1 cellular context compared by ENCODE assay signal in the genomic region with DNA sequence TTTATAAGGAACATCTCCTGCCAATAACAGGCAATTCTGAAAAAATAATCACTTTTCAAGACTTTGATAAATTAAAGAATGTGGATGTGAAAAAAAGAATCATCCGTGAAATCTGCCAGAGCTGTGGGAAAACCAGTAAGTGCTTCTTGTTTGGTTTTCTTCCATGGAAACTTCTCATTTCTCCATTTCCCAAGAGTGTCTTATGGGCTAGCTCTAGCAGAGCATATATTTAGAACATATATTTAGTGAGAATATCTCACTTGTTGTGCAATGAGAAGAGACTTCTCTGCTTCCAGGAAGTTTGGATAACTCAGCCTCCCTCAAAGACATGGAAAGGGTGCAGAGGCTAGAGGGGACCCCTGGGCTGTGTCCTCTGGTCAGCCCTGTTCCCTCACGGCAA.
TF ChIP-seq lines count a peak whose summit lies in the region.

No MANE protein-coding gene starts in this region.

TF ChIP-seq in GM23338, 12 proteins besides CTCF, POLR2A, EP300 and RAD21 (continued from another document):
- TF ChIP-seq, protein P1, sequence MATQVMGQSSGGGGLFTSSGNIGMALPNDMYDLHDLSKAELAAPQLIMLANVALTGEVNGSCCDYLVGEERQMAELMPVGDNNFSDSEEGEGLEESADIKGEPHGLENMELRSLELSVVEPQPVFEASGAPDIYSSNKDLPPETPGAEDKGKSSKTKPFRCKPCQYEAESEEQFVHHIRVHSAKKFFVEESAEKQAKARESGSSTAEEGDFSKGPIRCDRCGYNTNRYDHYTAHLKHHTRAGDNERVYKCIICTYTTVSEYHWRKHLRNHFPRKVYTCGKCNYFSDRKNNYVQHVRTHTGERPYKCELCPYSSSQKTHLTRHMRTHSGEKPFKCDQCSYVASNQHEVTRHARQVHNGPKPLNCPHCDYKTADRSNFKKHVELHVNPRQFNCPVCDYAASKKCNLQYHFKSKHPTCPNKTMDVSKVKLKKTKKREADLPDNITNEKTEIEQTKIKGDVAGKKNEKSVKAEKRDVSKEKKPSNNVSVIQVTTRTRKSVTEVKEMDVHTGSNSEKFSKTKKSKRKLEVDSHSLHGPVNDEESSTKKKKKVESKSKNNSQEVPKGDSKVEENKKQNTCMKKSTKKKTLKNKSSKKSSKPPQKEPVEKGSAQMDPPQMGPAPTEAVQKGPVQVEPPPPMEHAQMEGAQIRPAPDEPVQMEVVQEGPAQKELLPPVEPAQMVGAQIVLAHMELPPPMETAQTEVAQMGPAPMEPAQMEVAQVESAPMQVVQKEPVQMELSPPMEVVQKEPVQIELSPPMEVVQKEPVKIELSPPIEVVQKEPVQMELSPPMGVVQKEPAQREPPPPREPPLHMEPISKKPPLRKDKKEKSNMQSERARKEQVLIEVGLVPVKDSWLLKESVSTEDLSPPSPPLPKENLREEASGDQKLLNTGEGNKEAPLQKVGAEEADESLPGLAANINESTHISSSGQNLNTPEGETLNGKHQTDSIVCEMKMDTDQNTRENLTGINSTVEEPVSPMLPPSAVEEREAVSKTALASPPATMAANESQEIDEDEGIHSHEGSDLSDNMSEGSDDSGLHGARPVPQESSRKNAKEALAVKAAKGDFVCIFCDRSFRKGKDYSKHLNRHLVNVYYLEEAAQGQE (IDR thresholded peaks at IDR 0.05; ENCODE audit: unreplicated experiment), result no peak
- no peak for TF ChIP-seq EZH2phosphoT487 (IDR thresholded peaks at IDR 0.05; ENCODE audit: unreplicated experiment)
- no peak for TF ChIP-seq NANOG (IDR thresholded peaks at IDR 0.05; ENCODE audit: borderline replicate concordance)
- TF ChIP-seq, protein P2, sequence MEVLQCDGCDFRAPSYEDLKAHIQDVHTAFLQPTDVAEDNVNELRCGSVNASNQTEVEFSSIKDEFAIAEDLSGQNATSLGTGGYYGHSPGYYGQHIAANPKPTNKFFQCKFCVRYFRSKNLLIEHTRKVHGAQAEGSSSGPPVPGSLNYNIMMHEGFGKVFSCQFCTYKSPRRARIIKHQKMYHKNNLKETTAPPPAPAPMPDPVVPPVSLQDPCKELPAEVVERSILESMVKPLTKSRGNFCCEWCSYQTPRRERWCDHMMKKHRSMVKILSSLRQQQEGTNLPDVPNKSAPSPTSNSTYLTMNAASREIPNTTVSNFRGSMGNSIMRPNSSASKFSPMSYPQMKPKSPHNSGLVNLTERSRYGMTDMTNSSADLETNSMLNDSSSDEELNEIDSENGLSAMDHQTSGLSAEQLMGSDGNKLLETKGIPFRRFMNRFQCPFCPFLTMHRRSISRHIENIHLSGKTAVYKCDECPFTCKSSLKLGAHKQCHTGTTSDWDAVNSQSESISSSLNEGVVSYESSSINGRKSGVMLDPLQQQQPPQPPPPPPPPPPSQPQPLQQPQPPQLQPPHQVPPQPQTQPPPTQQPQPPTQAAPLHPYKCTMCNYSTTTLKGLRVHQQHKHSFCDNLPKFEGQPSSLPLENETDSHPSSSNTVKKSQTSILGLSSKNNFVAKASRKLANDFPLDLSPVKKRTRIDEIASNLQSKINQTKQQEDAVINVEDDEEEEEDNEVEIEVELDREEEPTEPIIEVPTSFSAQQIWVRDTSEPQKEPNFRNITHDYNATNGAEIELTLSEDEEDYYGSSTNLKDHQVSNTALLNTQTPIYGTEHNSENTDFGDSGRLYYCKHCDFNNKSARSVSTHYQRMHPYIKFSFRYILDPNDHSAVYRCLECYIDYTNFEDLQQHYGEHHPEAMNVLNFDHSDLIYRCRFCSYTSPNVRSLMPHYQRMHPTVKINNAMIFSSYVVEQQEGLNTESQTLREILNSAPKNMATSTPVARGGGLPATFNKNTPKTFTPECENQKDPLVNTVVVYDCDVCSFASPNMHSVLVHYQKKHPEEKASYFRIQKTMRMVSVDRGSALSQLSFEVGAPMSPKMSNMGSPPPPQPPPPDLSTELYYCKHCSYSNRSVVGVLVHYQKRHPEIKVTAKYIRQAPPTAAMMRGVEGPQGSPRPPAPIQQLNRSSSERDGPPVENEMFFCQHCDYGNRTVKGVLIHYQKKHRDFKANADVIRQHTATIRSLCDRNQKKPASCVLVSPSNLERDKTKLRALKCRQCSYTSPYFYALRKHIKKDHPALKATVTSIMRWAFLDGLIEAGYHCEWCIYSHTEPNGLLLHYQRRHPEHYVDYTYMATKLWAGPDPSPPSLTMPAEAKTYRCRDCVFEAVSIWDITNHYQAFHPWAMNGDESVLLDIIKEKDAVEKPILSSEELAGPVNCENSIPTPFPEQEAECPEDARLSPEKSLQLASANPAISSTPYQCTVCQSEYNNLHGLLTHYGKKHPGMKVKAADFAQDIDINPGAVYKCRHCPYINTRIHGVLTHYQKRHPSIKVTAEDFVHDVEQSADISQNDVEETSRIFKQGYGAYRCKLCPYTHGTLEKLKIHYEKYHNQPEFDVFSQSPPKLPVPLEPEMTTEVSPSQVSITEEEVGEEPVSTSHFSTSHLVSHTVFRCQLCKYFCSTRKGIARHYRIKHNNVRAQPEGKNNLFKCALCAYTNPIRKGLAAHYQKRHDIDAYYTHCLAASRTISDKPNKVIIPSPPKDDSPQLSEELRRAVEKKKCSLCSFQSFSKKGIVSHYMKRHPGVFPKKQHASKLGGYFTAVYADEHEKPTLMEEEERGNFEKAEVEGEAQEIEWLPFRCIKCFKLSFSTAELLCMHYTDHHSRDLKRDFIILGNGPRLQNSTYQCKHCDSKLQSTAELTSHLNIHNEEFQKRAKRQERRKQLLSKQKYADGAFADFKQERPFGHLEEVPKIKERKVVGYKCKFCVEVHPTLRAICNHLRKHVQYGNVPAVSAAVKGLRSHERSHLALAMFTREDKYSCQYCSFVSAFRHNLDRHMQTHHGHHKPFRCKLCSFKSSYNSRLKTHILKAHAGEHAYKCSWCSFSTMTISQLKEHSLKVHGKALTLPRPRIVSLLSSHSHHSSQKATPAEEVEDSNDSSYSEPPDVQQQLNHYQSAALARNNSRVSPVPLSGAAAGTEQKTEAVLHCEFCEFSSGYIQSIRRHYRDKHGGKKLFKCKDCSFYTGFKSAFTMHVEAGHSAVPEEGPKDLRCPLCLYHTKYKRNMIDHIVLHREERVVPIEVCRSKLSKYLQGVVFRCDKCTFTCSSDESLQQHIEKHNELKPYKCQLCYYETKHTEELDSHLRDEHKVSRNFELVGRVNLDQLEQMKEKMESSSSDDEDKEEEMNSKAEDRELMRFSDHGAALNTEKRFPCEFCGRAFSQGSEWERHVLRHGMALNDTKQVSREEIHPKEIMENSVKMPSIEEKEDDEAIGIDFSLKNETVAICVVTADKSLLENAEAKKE (CRISPR knock-in tag; IDR thresholded peaks at IDR 0.05), result no peak
- TF ChIP-seq, protein P3, sequence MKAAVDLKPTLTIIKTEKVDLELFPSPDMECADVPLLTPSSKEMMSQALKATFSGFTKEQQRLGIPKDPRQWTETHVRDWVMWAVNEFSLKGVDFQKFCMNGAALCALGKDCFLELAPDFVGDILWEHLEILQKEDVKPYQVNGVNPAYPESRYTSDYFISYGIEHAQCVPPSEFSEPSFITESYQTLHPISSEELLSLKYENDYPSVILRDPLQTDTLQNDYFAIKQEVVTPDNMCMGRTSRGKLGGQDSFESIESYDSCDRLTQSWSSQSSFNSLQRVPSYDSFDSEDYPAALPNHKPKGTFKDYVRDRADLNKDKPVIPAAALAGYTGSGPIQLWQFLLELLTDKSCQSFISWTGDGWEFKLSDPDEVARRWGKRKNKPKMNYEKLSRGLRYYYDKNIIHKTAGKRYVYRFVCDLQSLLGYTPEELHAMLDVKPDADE (IDR thresholded peaks at IDR 0.05), result no peak
- TF ChIP-seq ZNF114 (CRISPR knock-in tag; IDR thresholded peaks at IDR 0.05), result no peak
- no peak for TF ChIP-seq POLR2AphosphoS5 (IDR thresholded peaks at IDR 0.05; ENCODE audit: low read depth)
- no peak for TF ChIP-seq ZNF331 (CRISPR knock-in tag; IDR thresholded peaks at IDR 0.05; ENCODE audit: low read depth)
- TF ChIP-seq JUNB (IDR thresholded peaks at IDR 0.05; ENCODE audit: unreplicated experiment), result no peak
- no peak for TF ChIP-seq STAT1 (IDR thresholded peaks at IDR 0.05; ENCODE audit: unreplicated experiment)
